In genomic region chr5:606061-606460, GRCh38 we compare ENCODE assay signal across 20 cellular contexts. TPM values are rescaled to one million over a fixed set of nuclear protein-coding genes. Genes with fewer than 3 reads are reported as not detected.
A peak's percentile ranks its signal among the peaks of the same experiment; 100 is the strongest.
DNase-seq lines count a peak whose midpoint lies in the region; ATAC-seq and TF ChIP-seq lines count a peak whose summit lies in the region.
"Had no signal": no experiment of that assay in that cellular context is flagged by ENCODE, and none has a peak within 500 bp of the region (broad histone marks: within the 10 kb centered on the region; RNA-seq: fewer than 3 reads in every experiment).

No MANE protein-coding gene starts in this region.

- H3K4me1 ChIP-seq in left ventricle myocardium inferior (no peaks in the 10 kb centered on the region), RWPE2 (ENCODE audit: insufficient read depth, poor library complexity, severe bottlenecking) (no peaks in the 10 kb centered on the region), spleen (peaks cover 0 to 15% (median 6%) of the 10 kb centered on the region in 6 donors)
- H3K4me1 ChIP-seq: A549 had no signal

- H3K36me3 Mint-ChIP-seq in activated naive CD4-positive, alpha-beta T cell treated with anti-CD3 and anti-CD28 coated beads, Interleukin-2, amount 10 ng/mL, durations not matched to agents 7 days and 5 days, result no peaks in the 10 kb centered on the region
- H3K36me3 Mint-ChIP-seq: CD4-positive, CD25-positive, alpha-beta regulatory T cell had no signal

- H3K27me3 Mint-ChIP-seq in activated naive CD4-positive, alpha-beta T cell treated with anti-CD3 and anti-CD28 coated beads, Interleukin-2, amount 10 ng/mL, durations not matched to agents 7 days and 5 days, result peaks cover 37% of the 10 kb centered on the region

- H3K4me3 ChIP-seq in left ventricle myocardium inferior, result no peak overlapping the region
- no peak overlapping the region for H3K4me3 ChIP-seq in RWPE2 (ENCODE audit: severe bottlenecking)
- H3K4me3 ChIP-seq in spleen, result no peak overlapping the region
- H3K4me3 ChIP-seq: A549 had no signal

- H3K4me1 Mint-ChIP-seq in activated naive CD4-positive, alpha-beta T cell treated with anti-CD3 and anti-CD28 coated beads, Interleukin-2, amount 10 ng/mL, durations not matched to agents 7 days and 5 days, result peaks cover 15% of the 10 kb centered on the region

- ATAC-seq in RWPE2 (ENCODE audit: low read depth) (no peak), left lobe of liver (no peak)
- ATAC-seq: A549 had no signal

- H3K4me3 Mint-ChIP-seq in activated naive CD4-positive, alpha-beta T cell treated with anti-CD3 and anti-CD28 coated beads, Interleukin-2, amount 10 ng/mL, durations not matched to agents 7 days and 5 days, result no peak overlapping the region
- H3K4me3 Mint-ChIP-seq: B cell; CD4-positive, CD25-positive, alpha-beta regulatory T cell had no signal

- H3K36me3 ChIP-seq in left ventricle myocardium inferior, result no peaks in the 10 kb centered on the region
- no peaks in the 10 kb centered on the region for H3K36me3 ChIP-seq in RWPE2 (ENCODE audit: low read depth)
- H3K36me3 ChIP-seq in spleen, result no peaks in the 10 kb centered on the region

- no peaks in the 10 kb centered on the region for H3K9me3 Mint-ChIP-seq in activated naive CD4-positive, alpha-beta T cell treated with anti-CD3 and anti-CD28 coated beads, Interleukin-2, amount 10 ng/mL, durations not matched to agents 7 days and 5 days

- TF ChIP-seq CTCF in left ventricle myocardium inferior (IDR thresholded peaks at IDR 0.05; ENCODE audit: borderline replicate concordance), result no peak
- no peak for TF ChIP-seq CTCF in RWPE2 (IDR thresholded peaks at IDR 0.05; ENCODE audit: poor library complexity, severe bottlenecking)
- no peak for TF ChIP-seq CTCF in spleen (IDR thresholded peaks at IDR 0.05 in 8 of 11, conservative IDR thresholded peaks at IDR 0.05 in 3 of 11)

- intact Hi-C loops in cardiac septum (cut with DNase I), result no loop called here
- intact Hi-C loops in left ventricle myocardium inferior (cut with micrococcal nuclease), result no loop called here
- intact Hi-C loops in spleen (cut with DNase I; ENCODE audit: low total_unique reads), result no loop called here

- no peak for TF ChIP-seq POLR2A in spleen (IDR thresholded peaks at IDR 0.05)

- DNase-seq in cardiac septum (ENCODE audit: low spot score) (peak; percentile 9), left ventricle myocardium inferior (no peak), RWPE2 (ENCODE audit: low spot score) (peak; percentile 63), left lobe of liver (ENCODE audit: low spot score) (peak; percentile 39), spleen (peak; percentile 68), NCI-H82 (lab: John Stamatoyannopoulos, UW) (no peak), NCI-H1436 (lab: John Stamatoyannopoulos, UW) (no peak)
- no peak for DNase-seq in activated naive CD4-positive, alpha-beta T cell treated with anti-CD3 and anti-CD28 coated beads, Interleukin-2, amount 10 ng/mL, durations not matched to agents 7 days and 5 days
- DNase-seq: CD4-positive, CD25-positive, alpha-beta regulatory T cell; EL; GF-D8; Kasumi-1; NCI-H1694 treated with DMSO at 0.1 percent for 48 hours; NCI-H2081 treated with DMSO at 0.1 percent for 48 hours; NCI-H446; NCI-H526; OCI-M1; SHP77 had no signal

- CTCF ChIA-PET in activated naive CD4-positive, alpha-beta T cell treated with anti-CD3 and anti-CD28 coated beads, Interleukin-2, amount 10 ng/mL, durations not matched to agents 7 days and 5 days (lab: Charles Lee), result no interaction called here

- H3K27me3 ChIP-seq in left ventricle myocardium inferior (ENCODE audit: low read depth) (peaks cover 71% of the 10 kb centered on the region), RWPE2 (ENCODE audit: insufficient read depth, poor library complexity, severe bottlenecking) (peaks cover 29% of the 10 kb centered on the region), spleen (replicated peaks in 1 of 7) (peaks cover 0 to 74% (median 20%) of the 10 kb centered on the region in 7 donors)

- H3K9me3 ChIP-seq in left ventricle myocardium inferior (replicated peaks) (no peaks in the 10 kb centered on the region), RWPE2 (ENCODE audit: severe bottlenecking) (no peaks in the 10 kb centered on the region), spleen (no peaks in the 10 kb centered on the region)
- H3K9me3 ChIP-seq: A549 had no signal

- H3K27ac Mint-ChIP-seq in activated naive CD4-positive, alpha-beta T cell treated with anti-CD3 and anti-CD28 coated beads, Interleukin-2, amount 10 ng/mL, durations not matched to agents 7 days and 5 days, result no peak overlapping the region
- H3K27ac Mint-ChIP-seq: B cell; CD4-positive, CD25-positive, alpha-beta regulatory T cell had no signal

- WGBS in spleen, 5 donors, result 81 to 89% (median 88%) methylated on average over 8 of the region's 8 CpGs

- H3K27ac ChIP-seq in left ventricle myocardium inferior (replicated peaks) (no peak overlapping the region), RWPE2 (ENCODE audit: poor library complexity, severe bottlenecking) (no peak overlapping the region), spleen (no peak overlapping the region)
- H3K27ac ChIP-seq: A549 had no signal

RNA-seq across cellular contexts. Expression of gene CEP72, which starts 6.1 kb away (rescaled TPM):
- total RNA-seq in cardiac septum (0.86 TPM), left ventricle myocardium inferior (1.7 TPM), left lobe of liver (4.7 TPM), spleen (10 to 100 TPM in 4 of 7 donors, 1 to 10 TPM in 3; 8.5 to 13.1 (median 10.4) TPM)
- polyA plus RNA-seq in spleen, result 1 to 10 TPM; 2.1 to 4.5 (median 2.9) TPM

Comparison
In these comparisons a context has a peak if more than half of its experiments do, and no peak if none do; other contexts are left out.
1. DNase-seq: peak in cardiac septum (single experiment), RWPE2 (single experiment), left lobe of liver (single experiment) and spleen (single experiment); none in left ventricle myocardium inferior (single experiment), activated naive CD4-positive, alpha-beta T cell treated with anti-CD3 and anti-CD28 coated beads, Interleukin-2, amount 10 ng/mL, durations not matched to agents 7 days and 5 days (single experiment), NCI-H82 (single experiment) and NCI-H1436 (single experiment).